ENCODE assay signal across 25 cellular contexts in the genomic region with DNA sequence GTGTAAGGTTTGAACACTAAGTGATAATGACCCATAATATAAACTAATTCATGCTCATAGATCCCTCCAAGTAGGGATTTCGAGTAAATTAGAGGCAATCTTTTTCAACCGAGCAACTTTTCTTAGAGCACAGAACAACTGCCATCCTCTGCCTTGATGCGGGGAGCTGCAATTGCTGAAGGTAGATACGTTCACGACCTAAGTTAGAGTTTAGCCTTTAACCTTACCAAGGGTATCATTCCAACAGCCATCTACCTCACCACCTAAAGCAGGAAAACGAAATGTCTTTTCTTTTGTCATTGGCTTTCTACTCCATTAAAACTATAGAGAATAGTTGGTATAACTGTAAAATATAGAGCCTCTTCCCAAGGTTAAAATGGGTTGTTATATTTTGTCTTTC.
"Had no signal": no experiment of that assay in that cellular context is flagged by ENCODE, and none has a peak within 500 bp of the region (broad histone marks: within the 10 kb centered on the region; RNA-seq: fewer than 3 reads in every experiment).

No MANE protein-coding gene starts in this region.

- H3K27me3 ChIP-seq: colonic mucosa, gastrocnemius medialis, left lung, ovary, sigmoid colon, tibial nerve, upper lobe of right lung, uterus had no signal

- H3K27ac ChIP-seq: colonic mucosa, epithelial cell of prostate, gastrocnemius medialis, left lung, ovary, psoas muscle, sigmoid colon, thoracic aorta, tibial nerve, upper lobe of right lung, uterus had no signal

- H3K36me3 ChIP-seq: colonic mucosa, gastrocnemius medialis, left lung, ovary, sigmoid colon, thoracic aorta, tibial nerve, upper lobe of right lung, uterus had no signal

- DNase-seq: colonic mucosa; effector CD8-positive, alpha-beta T cell; foreskin fibroblast; gastrocnemius medialis; head of caudate nucleus; left cardiac atrium; left lung; mesenchymal stem cell; midbrain; naive thymus-derived CD4-positive, alpha-beta T cell; occipital lobe; ovary; posterior cingulate gyrus; psoas muscle; right cardiac atrium; sigmoid colon; stimulated activated CD4-positive, alpha-beta T cell treated with anti-CD3 and anti-CD28 coated beads, Interleukin-2, amount 100 ng/mL, for 24 hours; stimulated activated CD4-positive, alpha-beta T cell treated with anti-CD3 and anti-CD28 coated beads, Interleukin-4, amount 100 ng/mL, for 24 hours; upper lobe of right lung; uterus had no signal

- H3K4me3 ChIP-seq: colonic mucosa, gastrocnemius medialis, left lung, ovary, psoas muscle, sigmoid colon, thoracic aorta, tibial nerve, upper lobe of right lung, uterus had no signal

- ATAC-seq: esophagus mucosa; gastrocnemius medialis; left cardiac atrium; left lung; naive thymus-derived CD4-positive, alpha-beta T cell; psoas muscle; right cardiac atrium; stimulated activated memory B cell treated with anti-CD40 and anti-IgM and Interleukin-4, amounts not matched to agents 10 μg/mL and 1 μg/mL and 100 μg/mL, for 72 hours; upper lobe of right lung had no signal

- H3K9me3 ChIP-seq: colonic mucosa, gastrocnemius medialis, left lung, ovary, psoas muscle, sigmoid colon, thoracic aorta, tibial nerve, upper lobe of right lung, uterus had no signal

- H3K4me1 ChIP-seq: colonic mucosa, gastrocnemius medialis, left lung, sigmoid colon, tibial nerve, upper lobe of right lung, uterus had no signal
